In the genomic region with DNA sequence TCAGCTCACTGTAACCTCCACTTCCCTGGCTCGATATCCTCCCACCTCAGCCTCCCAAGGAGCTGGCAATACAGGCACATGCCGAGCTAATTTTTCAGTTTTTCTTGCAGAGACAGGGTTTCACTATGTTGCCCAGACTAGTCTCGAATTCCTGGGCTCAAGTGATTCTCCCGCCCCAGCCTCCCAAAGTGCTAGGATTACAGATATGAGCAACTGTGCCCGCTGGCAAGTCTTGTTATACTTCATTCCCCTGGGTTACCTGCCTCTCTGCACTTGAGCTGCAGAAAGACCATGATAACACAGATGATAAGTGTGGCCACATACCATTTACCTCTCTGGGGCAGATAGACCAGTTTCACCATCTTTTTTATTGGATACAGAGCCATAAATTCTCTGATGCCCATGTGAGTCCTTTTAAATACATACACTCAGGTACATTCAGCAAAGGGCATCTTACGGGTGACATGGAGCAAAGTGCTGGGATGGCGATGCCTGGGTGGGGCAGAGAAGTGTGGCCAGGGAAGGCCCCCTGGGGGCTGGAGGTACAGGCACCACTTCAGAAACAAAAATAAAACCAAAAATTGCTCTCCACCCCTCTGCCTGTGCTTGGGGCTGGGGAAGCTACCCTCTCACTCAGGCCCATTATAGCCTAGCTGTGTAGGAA, we compare ENCODE assay signal across 23 cellular contexts. TPM values are rescaled to one million over a fixed set of nuclear protein-coding genes. Genes with fewer than 3 reads are reported as not detected.
DNase-seq lines count a peak whose midpoint lies in the region; ATAC-seq, FAIRE-seq and TF ChIP-seq lines count a peak whose summit lies in the region.
"Had no signal": no experiment of that assay in that cellular context is flagged by ENCODE, and none has a peak within 500 bp of the region (broad histone marks: within the 10 kb centered on the region; RNA-seq: fewer than 3 reads in every experiment).

No MANE protein-coding gene starts in this region.

- no peak for DNase-seq in HepG2 (ENCODE audit: low spot score)
- DNase-seq in right lobe of liver = no peak
- no peak for DNase-seq in esophagus squamous epithelium (lab: John Stamatoyannopoulos, UW)
- no peak for DNase-seq in NCI-H128 (lab: John Stamatoyannopoulos, UW; ENCODE audit: unreplicated experiment)
- DNase-seq: activated CD4-positive, alpha-beta T cell treated with anti-CD3 and anti-CD28 coated beads for 1 hour; BE2C; brain microvascular endothelial cell; Calu3; effector CD8-positive, alpha-beta T cell; HCEC 1CT; KG1; NCI-H1694; NCI-H2171; NCI-H526 treated with DMSO at 0.1 percent for 48 hours; psoas muscle; SHP77 had no signal

- no peaks in the 10 kb centered on the region for H3K27me3 ChIP-seq in HepG2 (ENCODE audit: control insufficient read depth in 1 of 2, insufficient read depth in 2 of 2, low read length in 2 of 2)
- H3K27me3 ChIP-seq in right lobe of liver = no peaks in the 10 kb centered on the region
- no peaks in the 10 kb centered on the region for H3K27me3 ChIP-seq in esophagus squamous epithelium
- H3K27me3 ChIP-seq: BE2C, brain microvascular endothelial cell had no signal

- H3K4me2 ChIP-seq in HepG2 (ENCODE audit: low read depth, low read length) = no peak overlapping the region

- ATAC-seq in HepG2 (no peak; the same call in 2 of the 3 replicates), right lobe of liver (no peak), HG03469 (IDR thresholded peaks at IDR 0.05; ENCODE audit: unreplicated experiment) (no peak), GM21367 (IDR thresholded peaks at IDR 0.05; ENCODE audit: unreplicated experiment) (no peak), GM18858 (IDR thresholded peaks at IDR 0.05; ENCODE audit: unreplicated experiment) (no peak)
- ATAC-seq: psoas muscle had no signal

- H3K79me2 ChIP-seq in HepG2 (ENCODE audit: insufficient read depth, low read length) = no peaks in the 10 kb centered on the region

- POLR2A ChIA-PET in HepG2 (lab: Yijun Ruan, JAX) = interaction anchor here (1.3 to 2.5 kb wide), 3 partner anchors 8 to 21 kb away, joined by 3 to 10 read pairs (median 7); a partner anchor contains a TSS

- intact Hi-C loops in HepG2 (cut with micrococcal nuclease; ENCODE audit: unreplicated experiment) (no loop called here), right lobe of liver (cut with DNase I) (no loop called here), esophagus squamous epithelium (cut with DNase I) (no loop called here)

- no peak; a peak in 1 of 4 replicates for TF ChIP-seq POLR2A in HepG2 (IDR thresholded peaks at IDR 0.05; ENCODE audit: insufficient read depth in 1 of 2, low read depth in 2 of 2, low read length in 2 of 2)
- no peak for TF ChIP-seq POLR2A in right lobe of liver (IDR thresholded peaks at IDR 0.05)
- no peak for TF ChIP-seq POLR2A in esophagus squamous epithelium (IDR thresholded peaks at IDR 0.05)

- H3K27ac ChIP-seq in HepG2 (ENCODE audit: extremely low read length, insufficient read depth, low read length) (no peak overlapping the region), right lobe of liver (no peak overlapping the region), VCaP (peak overlapping the region; percentile 67), esophagus squamous epithelium (peak overlapping the region in 3 of 4 donors; percentile 25 to 57 (median 35))
- H3K27ac ChIP-seq: brain microvascular endothelial cell, psoas muscle had no signal

- H3K9me3 ChIP-seq in HepG2 (ENCODE audit: low read length) (no peaks in the 10 kb centered on the region), right lobe of liver (no peaks in the 10 kb centered on the region), esophagus squamous epithelium (no peaks in the 10 kb centered on the region)
- H3K9me3 ChIP-seq: BE2C, psoas muscle had no signal

- FAIRE-seq in HepG2 (lab: Jason Lieb, UNC) = no peak
- FAIRE-seq: TTC549 had no signal

- in situ Hi-C loops in HepG2 (cut with HindIII; ENCODE audit: extremely low pct_ligation_motif_present, low pct_unique_long_range_greater_than_20kb) = no loop called here

- no peak for TF ChIP-seq RAD21 in HepG2 (CRISPR knock-in tag; IDR thresholded peaks at IDR 0.05)

- TF ChIP-seq EP300 in HepG2 (IDR thresholded peaks at IDR 0.05; ENCODE audit: low read depth in 2 of 2, low read length in 2 of 2) (no peak), HepG2 (CRISPR knock-in tag; IDR thresholded peaks at IDR 0.05; ENCODE audit: borderline replicate concordance) (no peak)

- H3K4me1 ChIP-seq in HepG2 (ENCODE audit: insufficient read depth, low read length) = peaks cover 9% of the 10 kb centered on the region
- no peaks in the 10 kb centered on the region for H3K4me1 ChIP-seq in right lobe of liver
- peaks cover 0 to 14% (median 0%) of the 10 kb centered on the region in 3 donors for H3K4me1 ChIP-seq in esophagus squamous epithelium
- H3K4me1 ChIP-seq: BE2C, psoas muscle had no signal

- H2AFZ ChIP-seq in HepG2 (ENCODE audit: low read length) = no peak overlapping the region

- peaks cover 27 to 54% of the 10 kb centered on the region in 2 experiments for H3K36me3 ChIP-seq in HepG2 (replicated peaks in 1 of 2; ENCODE audit: control insufficient read depth in 1 of 2, insufficient read depth in 2 of 2, low read length in 2 of 2)
- H3K36me3 ChIP-seq in right lobe of liver = peaks cover 4 to 46% (median 27%) of the 10 kb centered on the region in 4 donors
- H3K36me3 ChIP-seq in esophagus squamous epithelium = peaks cover 6 to 61% (median 33%) of the 10 kb centered on the region in 3 donors

- TF ChIP-seq CTCF in HepG2 (CRISPR knock-in tag; IDR thresholded peaks at IDR 0.05) (no peak), right lobe of liver (IDR thresholded peaks at IDR 0.05) (no peak), VCaP (conservative IDR thresholded peaks at IDR 0.05) (no peak), esophagus squamous epithelium (IDR thresholded peaks at IDR 0.05) (no peak)

- no peak overlapping the region for H3K4me3 ChIP-seq in HepG2 (replicated peaks in 1 of 3; ENCODE audit: insufficient read depth in 1 of 3, low read depth in 2 of 3, low read length in 3 of 3)
- H3K4me3 ChIP-seq in right lobe of liver = no peak overlapping the region
- H3K4me3 ChIP-seq in esophagus squamous epithelium = no peak overlapping the region
- H3K4me3 ChIP-seq: psoas muscle had no signal

- CTCF ChIA-PET in HepG2 (lab: Yijun Ruan, JAX; ENCODE audit: low intra/inter-chr PET ratio, low total read pairs) = no interaction called here

- TSS peak; percentile 8 for BruUV-seq in HepG2 (replicated peaks; lab: Mats Ljungman, UMichigan)

- WGBS in HepG2 (ENCODE audit: low lambda C conversion rate) = 97% methylated on average over 7 of the region's 7 CpGs
- WGBS in right lobe of liver (ENCODE audit: insufficient coverage, low coverage, low lambda C conversion rate, missing lambda C conversion rate) = 96% methylated on average over 4 of the region's 7 CpGs
- 81 to 82% methylated on average over 7 of the region's 7 CpGs for WGBS in esophagus squamous epithelium, 2 donors

- H3K9ac ChIP-seq in HepG2 (ENCODE audit: insufficient read depth, low read depth, low read length) = no peak overlapping the region

- H4K20me1 ChIP-seq in HepG2 (ENCODE audit: insufficient read depth, low read length) = peaks cover 6% of the 10 kb centered on the region; the same call in 1 of the 2 replicates

RNA-seq across cellular contexts. Expression of a gene that starts 20.4 kb away (rescaled TPM):
- 517 and 689 TPM in 2 replicates for total RNA-seq in HepG2 (2016; rRNA removed; fragmentation: Illumina TruSeq; extraction: Trizol)
- total RNA-seq in HepG2 (2016; cell fraction: cytosol; rRNA removed; fragmentation: Illumina TruSeq; extraction: Trizol; ENCODE audit: low read depth) = 83.8 and 91.7 TPM in 2 replicates
- 525 and 715 TPM in 2 replicates for total RNA-seq in HepG2 (2016; cell fraction: insoluble cytoplasmic fraction; rRNA removed; fragmentation: Illumina TruSeq; extraction: Trizol)
- total RNA-seq in HepG2 (2016; cell fraction: membrane; rRNA removed; fragmentation: Illumina TruSeq; extraction: Trizol) = 114 and 115 TPM in 2 replicates
- total RNA-seq in HepG2 (2016; cell fraction: nucleus; rRNA removed; fragmentation: Illumina TruSeq; extraction: Trizol) = 196 and 212 TPM in 2 replicates
- polyA plus RNA-seq in HepG2 (2011; rRNA removed) = 326 and 347 TPM in 2 replicates
- 421 and 439 TPM in 2 replicates for polyA plus RNA-seq in HepG2 (2011; cell fraction: cytosol; rRNA removed)
- 113 and 132 TPM in 2 replicates for polyA plus RNA-seq in HepG2 (2011; cell fraction: nucleus; rRNA removed)
- 497 and 591 TPM in 2 replicates for polyA plus RNA-seq in HepG2 (2012)
- polyA plus RNA-seq in HepG2 (2016; cell fraction: cytosol; fragmentation: Illumina TruSeq; extraction: Trizol; ENCODE audit: low read depth) = 60.5 and 62.9 TPM in 2 replicates
- polyA plus RNA-seq in HepG2 (2016; cell fraction: insoluble cytoplasmic fraction; fragmentation: Illumina TruSeq; extraction: Trizol; ENCODE audit: low read depth) = 605 and 611 TPM in 2 replicates
- polyA plus RNA-seq in HepG2 (2016; cell fraction: membrane; fragmentation: Illumina TruSeq; extraction: Trizol; ENCODE audit: low read depth) = 71.6 and 78.2 TPM in 2 replicates
- polyA plus RNA-seq in HepG2 (2016; cell fraction: nucleus; fragmentation: Illumina TruSeq; extraction: Trizol; ENCODE audit: insufficient read depth, low read depth) = 207 and 227 TPM in 2 replicates
- polyA minus RNA-seq in HepG2 (2011; rRNA and poly(A)+ RNA removed; ENCODE audit: low replicate concordance) = 594 and 852 TPM in 2 replicates
- polyA minus RNA-seq in HepG2 (2011; cell fraction: cytosol; rRNA and poly(A)+ RNA removed) = 197 and 217 TPM in 2 replicates
- polyA minus RNA-seq in HepG2 (2011; cell fraction: nucleus; rRNA and poly(A)+ RNA removed) = 138 and 184 TPM in 2 replicates
- 100 to 1,000 TPM in 3 of 6 experiments, 10 to 100 TPM in 3; 83.5 to 131 (median 99.4) TPM for total RNA-seq in right lobe of liver
- total RNA-seq in esophagus squamous epithelium = 100 to 1,000 TPM; 149 to 246 (median 217) TPM

RNA-seq across cellular contexts. Expression of a gene that starts 21.4 kb away (rescaled TPM):
- total RNA-seq in HepG2 (2016; rRNA removed; fragmentation: Illumina TruSeq; extraction: Trizol) (30.0 and 37.2 TPM in 2 replicates), right lobe of liver (10 to 100 TPM; 17.8 to 26.1 (median 22.5) TPM), esophagus squamous epithelium (10 to 100 TPM; 19.2 to 32.8 (median 29.3) TPM)
- 141 and 145 TPM in 2 replicates for total RNA-seq in HepG2 (2016; cell fraction: cytosol; rRNA removed; fragmentation: Illumina TruSeq; extraction: Trizol; ENCODE audit: low read depth)
- 25.4 and 37.6 TPM in 2 replicates for total RNA-seq in HepG2 (2016; cell fraction: insoluble cytoplasmic fraction; rRNA removed; fragmentation: Illumina TruSeq; extraction: Trizol)
- 112 and 121 TPM in 2 replicates for total RNA-seq in HepG2 (2016; cell fraction: membrane; rRNA removed; fragmentation: Illumina TruSeq; extraction: Trizol)
- 16.8 TPM in 2 replicates for total RNA-seq in HepG2 (2016; cell fraction: nucleus; rRNA removed; fragmentation: Illumina TruSeq; extraction: Trizol)
- 11.6 and 12.1 TPM in 2 replicates for polyA plus RNA-seq in HepG2 (2011; rRNA removed)
- 10.0 and 15.9 TPM in 2 replicates for polyA plus RNA-seq in HepG2 (2011; cell fraction: cytosol; rRNA removed)
- polyA plus RNA-seq in HepG2 (2011; cell fraction: nucleus; rRNA removed) = 4.1 and 7.0 TPM in 2 replicates
- polyA plus RNA-seq in HepG2 (2012) = 5.7 and 8.8 TPM in 2 replicates
- polyA plus RNA-seq in HepG2 (2016; cell fraction: cytosol; fragmentation: Illumina TruSeq; extraction: Trizol; ENCODE audit: low read depth) = 152 and 157 TPM in 2 replicates
- polyA plus RNA-seq in HepG2 (2016; cell fraction: insoluble cytoplasmic fraction; fragmentation: Illumina TruSeq; extraction: Trizol; ENCODE audit: low read depth) = 23.1 and 23.9 TPM in 2 replicates
- polyA plus RNA-seq in HepG2 (2016; cell fraction: membrane; fragmentation: Illumina TruSeq; extraction: Trizol; ENCODE audit: low read depth) = 103 and 106 TPM in 2 replicates
- 23.7 and 26.7 TPM in 2 replicates for polyA plus RNA-seq in HepG2 (2016; cell fraction: nucleus; fragmentation: Illumina TruSeq; extraction: Trizol; ENCODE audit: insufficient read depth, low read depth)
- polyA minus RNA-seq in HepG2 (2011; rRNA and poly(A)+ RNA removed; ENCODE audit: low replicate concordance) = 19.5 and 55.8 TPM in 2 replicates
- polyA minus RNA-seq in HepG2 (2011; cell fraction: cytosol; rRNA and poly(A)+ RNA removed) = 2.7 and 5.5 TPM in 2 replicates
- polyA minus RNA-seq in HepG2 (2011; cell fraction: nucleus; rRNA and poly(A)+ RNA removed) = 2.2 and 3.3 TPM in 2 replicates

RNA-seq across cellular contexts. Expression of a gene that starts 29.8 kb away (rescaled TPM):
- total RNA-seq in HepG2 (2016; rRNA removed; fragmentation: Illumina TruSeq; extraction: Trizol) = 3.0 and 4.2 TPM in 2 replicates
- total RNA-seq in HepG2 (2016; cell fraction: cytosol; rRNA removed; fragmentation: Illumina TruSeq; extraction: Trizol; ENCODE audit: low read depth) = 1.2 TPM in 2 replicates
- total RNA-seq in HepG2 (2016; cell fraction: insoluble cytoplasmic fraction; rRNA removed; fragmentation: Illumina TruSeq; extraction: Trizol) = 2.7 and 3.8 TPM in 2 replicates
- 2.4 and 2.5 TPM in 2 replicates for total RNA-seq in HepG2 (2016; cell fraction: membrane; rRNA removed; fragmentation: Illumina TruSeq; extraction: Trizol)
- total RNA-seq in HepG2 (2016; cell fraction: nucleus; rRNA removed; fragmentation: Illumina TruSeq; extraction: Trizol) = 6.0 and 6.4 TPM in 2 replicates
- polyA plus RNA-seq in HepG2 (2011; rRNA removed) = 10.3 and 11.1 TPM in 2 replicates
- 5.7 and 7.4 TPM in 2 replicates for polyA plus RNA-seq in HepG2 (2011; cell fraction: cytosol; rRNA removed)
- 32.6 and 44.1 TPM in 2 replicates for polyA plus RNA-seq in HepG2 (2011; cell fraction: nucleus; rRNA removed)
- polyA plus RNA-seq in HepG2 (2012) = 8.1 and 9.8 TPM in 2 replicates
- 1.0 and 1.1 TPM in 2 replicates for polyA plus RNA-seq in HepG2 (2016; cell fraction: cytosol; fragmentation: Illumina TruSeq; extraction: Trizol; ENCODE audit: low read depth)
- 3.1 and 4.1 TPM in 2 replicates for polyA plus RNA-seq in HepG2 (2016; cell fraction: insoluble cytoplasmic fraction; fragmentation: Illumina TruSeq; extraction: Trizol; ENCODE audit: low read depth)
- polyA plus RNA-seq in HepG2 (2016; cell fraction: membrane; fragmentation: Illumina TruSeq; extraction: Trizol; ENCODE audit: low read depth) = 1.6 and 2.0 TPM in 2 replicates
- 20.4 and 21.9 TPM in 2 replicates for polyA plus RNA-seq in HepG2 (2016; cell fraction: nucleus; fragmentation: Illumina TruSeq; extraction: Trizol; ENCODE audit: insufficient read depth, low read depth)
- 12.4 and 15.2 TPM in 2 replicates for polyA minus RNA-seq in HepG2 (2011; rRNA and poly(A)+ RNA removed; ENCODE audit: low replicate concordance)
- 5.4 and 6.2 TPM in 2 replicates for polyA minus RNA-seq in HepG2 (2011; cell fraction: cytosol; rRNA and poly(A)+ RNA removed)
- 14.7 and 16.5 TPM in 2 replicates for polyA minus RNA-seq in HepG2 (2011; cell fraction: nucleus; rRNA and poly(A)+ RNA removed)
- under 1 TPM; 0.13 to 0.65 (median 0.38) TPM for total RNA-seq in right lobe of liver
- 1 to 10 TPM; 1.1 to 2.3 (median 1.3) TPM for total RNA-seq in esophagus squamous epithelium

RNA-seq across cellular contexts. Expression of a gene that starts 38.9 kb away (rescaled TPM):
- total RNA-seq in HepG2 (2016; rRNA removed; fragmentation: Illumina TruSeq; extraction: Trizol) (not detected in 2 replicates), right lobe of liver (not detected), esophagus squamous epithelium (under 1 TPM in 1 of 4 donors, not detected in 3; 0.26 TPM)
- not detected in 2 replicates for total RNA-seq in HepG2 (2016; cell fraction: cytosol; rRNA removed; fragmentation: Illumina TruSeq; extraction: Trizol; ENCODE audit: low read depth)
- total RNA-seq in HepG2 (2016; cell fraction: insoluble cytoplasmic fraction; rRNA removed; fragmentation: Illumina TruSeq; extraction: Trizol) = 0.06 TPM in 1 of 2 replicates, not detected in the other
- total RNA-seq in HepG2 (2016; cell fraction: membrane; rRNA removed; fragmentation: Illumina TruSeq; extraction: Trizol) = not detected in 2 replicates
- total RNA-seq in HepG2 (2016; cell fraction: nucleus; rRNA removed; fragmentation: Illumina TruSeq; extraction: Trizol) = not detected in 2 replicates
- polyA plus RNA-seq in HepG2 (2011; rRNA removed) = not detected in 2 replicates
- 0.03 TPM in 1 of 2 replicates, not detected in the other for polyA plus RNA-seq in HepG2 (2011; cell fraction: cytosol; rRNA removed)
- 0.07 TPM in 1 of 2 replicates, not detected in the other for polyA plus RNA-seq in HepG2 (2011; cell fraction: nucleus; rRNA removed)
- not detected in 2 replicates for polyA plus RNA-seq in HepG2 (2012)
- polyA plus RNA-seq in HepG2 (2016; cell fraction: cytosol; fragmentation: Illumina TruSeq; extraction: Trizol; ENCODE audit: low read depth) = not detected in 2 replicates
- not detected in 2 replicates for polyA plus RNA-seq in HepG2 (2016; cell fraction: insoluble cytoplasmic fraction; fragmentation: Illumina TruSeq; extraction: Trizol; ENCODE audit: low read depth)
- not detected in 2 replicates for polyA plus RNA-seq in HepG2 (2016; cell fraction: membrane; fragmentation: Illumina TruSeq; extraction: Trizol; ENCODE audit: low read depth)
- not detected in 2 replicates for polyA plus RNA-seq in HepG2 (2016; cell fraction: nucleus; fragmentation: Illumina TruSeq; extraction: Trizol; ENCODE audit: insufficient read depth, low read depth)
- polyA minus RNA-seq in HepG2 (2011; rRNA and poly(A)+ RNA removed; ENCODE audit: low replicate concordance) = not detected in 2 replicates
- polyA minus RNA-seq in HepG2 (2011; cell fraction: cytosol; rRNA and poly(A)+ RNA removed) = not detected in 2 replicates
- polyA minus RNA-seq in HepG2 (2011; cell fraction: nucleus; rRNA and poly(A)+ RNA removed) = 0.25 TPM in 1 of 2 replicates, not detected in the other
- total RNA-seq: lower leg skin, psoas muscle had no signal
- polyA plus RNA-seq: keratinocyte, psoas muscle had no signal

RNA-seq across cellular contexts. Expression of a gene that starts 40.4 kb away (rescaled TPM):
- total RNA-seq in HepG2 (2016; rRNA removed; fragmentation: Illumina TruSeq; extraction: Trizol) = 70.4 and 70.6 TPM in 2 replicates
- total RNA-seq in HepG2 (2016; cell fraction: cytosol; rRNA removed; fragmentation: Illumina TruSeq; extraction: Trizol; ENCODE audit: low read depth) = 9.8 and 10.0 TPM in 2 replicates
- total RNA-seq in HepG2 (2016; cell fraction: insoluble cytoplasmic fraction; rRNA removed; fragmentation: Illumina TruSeq; extraction: Trizol) = 60.2 and 71.8 TPM in 2 replicates
- total RNA-seq in HepG2 (2016; cell fraction: membrane; rRNA removed; fragmentation: Illumina TruSeq; extraction: Trizol) = 27.7 and 31.2 TPM in 2 replicates
- total RNA-seq in HepG2 (2016; cell fraction: nucleus; rRNA removed; fragmentation: Illumina TruSeq; extraction: Trizol) = 60.7 and 66.5 TPM in 2 replicates
- 55.8 and 62.2 TPM in 2 replicates for polyA plus RNA-seq in HepG2 (2011; rRNA removed)
- 42.9 and 47.4 TPM in 2 replicates for polyA plus RNA-seq in HepG2 (2011; cell fraction: cytosol; rRNA removed)
- 96.0 and 102 TPM in 2 replicates for polyA plus RNA-seq in HepG2 (2011; cell fraction: nucleus; rRNA removed)
- 48.5 and 51.9 TPM in 2 replicates for polyA plus RNA-seq in HepG2 (2012)
- polyA plus RNA-seq in HepG2 (2016; cell fraction: cytosol; fragmentation: Illumina TruSeq; extraction: Trizol; ENCODE audit: low read depth) = 8.0 TPM in 2 replicates
- polyA plus RNA-seq in HepG2 (2016; cell fraction: insoluble cytoplasmic fraction; fragmentation: Illumina TruSeq; extraction: Trizol; ENCODE audit: low read depth) = 52.6 and 65.1 TPM in 2 replicates
- 20.7 and 22.3 TPM in 2 replicates for polyA plus RNA-seq in HepG2 (2016; cell fraction: membrane; fragmentation: Illumina TruSeq; extraction: Trizol; ENCODE audit: low read depth)
- 82.3 and 84.7 TPM in 2 replicates for polyA plus RNA-seq in HepG2 (2016; cell fraction: nucleus; fragmentation: Illumina TruSeq; extraction: Trizol; ENCODE audit: insufficient read depth, low read depth)
- polyA minus RNA-seq in HepG2 (2011; rRNA and poly(A)+ RNA removed; ENCODE audit: low replicate concordance) = 57.7 and 119 TPM in 2 replicates
- polyA minus RNA-seq in HepG2 (2011; cell fraction: cytosol; rRNA and poly(A)+ RNA removed) = 18.6 and 21.6 TPM in 2 replicates
- 78.0 and 87.9 TPM in 2 replicates for polyA minus RNA-seq in HepG2 (2011; cell fraction: nucleus; rRNA and poly(A)+ RNA removed)
- 10 to 100 TPM in 3 of 6 experiments, 1 to 10 TPM in 3; 5.3 to 12.2 (median 9.4) TPM for total RNA-seq in right lobe of liver
- total RNA-seq in esophagus squamous epithelium = 10 to 100 TPM in 3 of 4 donors, 1 to 10 TPM in 1; 5.6 to 22.1 (median 17.6) TPM

Comparison
In these comparisons a context has a peak if more than half of its experiments do, and no peak if none do; other contexts are left out.
1. H3K27ac ChIP-seq: peak in VCaP (single experiment) and esophagus squamous epithelium (3 of 4); none in HepG2 (single experiment) and right lobe of liver (0 of 3).